8 cellular contexts compared by ENCODE assay signal in genomic region chr19:1270168-1270853, GRCh38. TPM values are rescaled to one million over a fixed set of nuclear protein-coding genes. Genes with fewer than 3 reads are reported as not detected.
DNase-seq lines count a peak whose midpoint lies in the region; ATAC-seq and TF ChIP-seq lines count a peak whose summit lies in the region.

No MANE protein-coding gene starts in this region.

- H3K9me3 ChIP-seq in SK-N-SH: no peaks in the 10 kb centered on the region
- H3K9me3 ChIP-seq in iPS-18c (ENCODE audit: control insufficient read depth, insufficient read depth, low read length): no peaks in the 10 kb centered on the region
- no peaks in the 10 kb centered on the region for H3K9me3 ChIP-seq in subcutaneous abdominal adipose tissue (ENCODE audit: control insufficient read depth in 5 of 5, low read length in 5 of 5)

- peaks cover 42% of the 10 kb centered on the region for H3K36me3 Mint-ChIP-seq in activated T-helper 1 cell treated with anti-CD3 and anti-CD28 coated beads, Interleukin-12 subunit alpha, Interleukin-12 subunit beta, Interleukin-2, Interleukin-4 antibody, amounts not matched to agents 30 ng/mL and 10 ng/mL and 1 ng/mL, durations not matched to agents 14 hours and 24 hours and 36 hours (ENCODE audit: low read depth)

- no peak for TF ChIP-seq EP300 in SK-N-SH (IDR thresholded peaks at IDR 0.05; ENCODE audit: borderline replicate concordance in 1 of 2, low read depth in 1 of 2, low read length in 1 of 2)

- TF ChIP-seq RAD21 in SK-N-SH (IDR thresholded peaks at IDR 0.05; ENCODE audit: low read length): no peak

- no peaks in the 10 kb centered on the region for H3K9me3 Mint-ChIP-seq in activated T-helper 1 cell treated with anti-CD3 and anti-CD28 coated beads, Interleukin-12 subunit alpha, Interleukin-12 subunit beta, Interleukin-2, Interleukin-4 antibody, amounts not matched to agents 30 ng/mL and 10 ng/mL and 1 ng/mL, durations not matched to agents 14 hours and 24 hours and 36 hours

- peak overlapping the region; percentile 91 for H3K4me3 Mint-ChIP-seq in activated T-helper 1 cell treated with anti-CD3 and anti-CD28 coated beads, Interleukin-12 subunit alpha, Interleukin-12 subunit beta, Interleukin-2, Interleukin-4 antibody, amounts not matched to agents 30 ng/mL and 10 ng/mL and 1 ng/mL, durations not matched to agents 14 hours and 24 hours and 36 hours

- peaks cover 62% of the 10 kb centered on the region for H3F3A ChIP-seq in SK-N-SH (replicated peaks; ENCODE audit: insufficient read depth)

- H3K27ac Mint-ChIP-seq in activated T-helper 1 cell treated with anti-CD3 and anti-CD28 coated beads, Interleukin-12 subunit alpha, Interleukin-12 subunit beta, Interleukin-2, Interleukin-4 antibody, amounts not matched to agents 30 ng/mL and 10 ng/mL and 1 ng/mL, durations not matched to agents 14 hours and 24 hours and 36 hours: peak overlapping the region; percentile 91

- H3K9ac ChIP-seq in SK-N-SH: peak overlapping the region; percentile 91
- H3K9ac ChIP-seq in subcutaneous abdominal adipose tissue (ENCODE audit: low read length in 5 of 5): peak overlapping the region; percentile 73 to 95 (median 85)

- DNase-seq in SK-N-SH (no peak), DMS79 (lab: John Stamatoyannopoulos, UW) (no peak), AML-193 (lab: John Stamatoyannopoulos, UW) (no peak)
- no peak for DNase-seq in activated T-helper 1 cell treated with anti-CD3 and anti-CD28 coated beads, Interleukin-12 subunit alpha, Interleukin-12 subunit beta, Interleukin-2, Interleukin-4 antibody, amounts not matched to agents 30 ng/mL and 10 ng/mL and 1 ng/mL, durations not matched to agents 14 hours and 24 hours and 36 hours (ENCODE audit: low spot score)

- 12% methylated on average over 9 of the region's 9 CpGs for WGBS in SK-N-SH (ENCODE audit: low lambda C conversion rate)

- H3K79me2 ChIP-seq in SK-N-SH (ENCODE audit: insufficient read depth): peaks cover 56% of the 10 kb centered on the region

- H2AFZ ChIP-seq in SK-N-SH (ENCODE audit: low read depth): no peak overlapping the region

- peaks cover 40 to 69% of the 10 kb centered on the region in 2 experiments; a peak in 3 of 4 replicates for H3K4me1 ChIP-seq in SK-N-SH (ENCODE audit: control insufficient read depth in 1 of 2, insufficient read depth in 2 of 2, low read depth in 1 of 2, low read length in 1 of 2)
- peaks cover 22 to 94% (median 86%) of the 10 kb centered on the region in 5 donors for H3K4me1 ChIP-seq in subcutaneous abdominal adipose tissue (ENCODE audit: control insufficient read depth in 5 of 5, insufficient read depth in 5 of 5, low read length in 5 of 5)

- peaks cover 53% of the 10 kb centered on the region for H4K20me1 ChIP-seq in SK-N-SH (ENCODE audit: insufficient read depth)

- intact Hi-C loops in activated T-helper 1 cell treated with anti-CD3 and anti-CD28 coated beads, Interleukin-12 subunit alpha, Interleukin-12 subunit beta, Interleukin-2, Interleukin-4 antibody, amounts not matched to agents 30 ng/mL and 10 ng/mL and 1 ng/mL, durations not matched to agents 14 hours and 24 hours and 36 hours (cut with micrococcal nuclease): no loop called here

- peaks cover 45 to 50% of the 10 kb centered on the region in 2 experiments for H3K36me3 ChIP-seq in SK-N-SH (replicated peaks in 1 of 2; ENCODE audit: control insufficient read depth in 1 of 2, insufficient read depth in 2 of 2, low read length in 1 of 2)
- H3K36me3 ChIP-seq in subcutaneous abdominal adipose tissue (ENCODE audit: control insufficient read depth in 5 of 5, insufficient read depth in 5 of 5, low read length in 5 of 5): peaks cover 0 to 46% (median 41%) of the 10 kb centered on the region in 5 donors

- POLR2A ChIA-PET in SK-N-SH (lab: Yijun Ruan, JAX): interaction anchor here (0.9 to 1.7 kb wide), 4 partner anchors 26 to 185 kb away, joined by 3 to 110 read pairs (median 30); partner anchors contain the start of genes ATP5F1D and CBARP

- ATAC-seq in SK-N-SH treated with all-trans-retinoic acid at 6 μM for 48 hours: no peak
- ATAC-seq in activated CD4-positive, CD25-positive, alpha-beta regulatory T cell treated with anti-CD3 and anti-CD28 coated beads, Interleukin-2, amount 50 U/mL, for 24 hours: no peak

- H3K27me3 ChIP-seq in SK-N-SH (ENCODE audit: insufficient read depth) (no peaks in the 10 kb centered on the region), subcutaneous abdominal adipose tissue (ENCODE audit: control insufficient read depth in 5 of 5, insufficient read depth in 4 of 5, low read length in 5 of 5) (no peaks in the 10 kb centered on the region)

- H3K4me1 Mint-ChIP-seq in activated T-helper 1 cell treated with anti-CD3 and anti-CD28 coated beads, Interleukin-12 subunit alpha, Interleukin-12 subunit beta, Interleukin-2, Interleukin-4 antibody, amounts not matched to agents 30 ng/mL and 10 ng/mL and 1 ng/mL, durations not matched to agents 14 hours and 24 hours and 36 hours (ENCODE audit: low read depth): peaks cover 43% of the 10 kb centered on the region

- peak overlapping the region; percentile 98 for H3K4me2 ChIP-seq in SK-N-SH

- H3K4me3 ChIP-seq in SK-N-SH (ENCODE audit: low read depth in 2 of 2, low read length in 1 of 2) (peak overlapping the region; percentile 78 to 86), iPS-18c (ENCODE audit: insufficient read depth, low read depth, low read length) (peak overlapping the region; percentile 84), subcutaneous abdominal adipose tissue (ENCODE audit: low read depth in 1 of 5, low read length in 5 of 5) (peak overlapping the region; percentile 77 to 95 (median 81))

- H3K9me2 ChIP-seq in SK-N-SH: no peaks in the 10 kb centered on the region

- TF ChIP-seq CTCF in SK-N-SH (IDR thresholded peaks at IDR 0.05): no peak

- CTCF ChIA-PET in SK-N-SH (lab: Yijun Ruan, JAX): interaction anchor here (4.6 to 18.6 kb wide), 3 partner anchors 10 to 28 kb away, joined by 26 to 594 read pairs (median 62); partner anchors contain the start of gene ATP5F1D

- H3K27ac ChIP-seq in SK-N-SH (ENCODE audit: low read depth in 2 of 2, low read length in 1 of 2): peak overlapping the region; percentile 91 to 98
- peak overlapping the region; percentile 91 for H3K27ac ChIP-seq in subcutaneous abdominal adipose tissue (ENCODE audit: low read depth, low read length)

- H3K27me3 Mint-ChIP-seq in activated T-helper 1 cell treated with anti-CD3 and anti-CD28 coated beads, Interleukin-12 subunit alpha, Interleukin-12 subunit beta, Interleukin-2, Interleukin-4 antibody, amounts not matched to agents 30 ng/mL and 10 ng/mL and 1 ng/mL, durations not matched to agents 14 hours and 24 hours and 36 hours (ENCODE audit: insufficient read depth): no peaks in the 10 kb centered on the region

TF ChIP-seq in SK-N-SH, 30 proteins besides CTCF, POLR2A, EP300 and RAD21 (continues in another document):
- TF ChIP-seq FOSL2 (IDR thresholded peaks at IDR 0.05; ENCODE audit: borderline replicate concordance, low read depth): no peak

TF ChIP-seq in SK-N-SH treated with all-trans-retinoic acid at 6 μM for 48 hours, 23 proteins besides CTCF, POLR2A, EP300 and RAD21 (continues in another document):
- no peak for TF ChIP-seq ZFP3 (CRISPR knock-in tag; IDR thresholded peaks at IDR 0.05)
- no peak for TF ChIP-seq OSR1 (CRISPR knock-in tag; IDR thresholded peaks at IDR 0.05)
- TF ChIP-seq SNAI2 (CRISPR knock-in tag; IDR thresholded peaks at IDR 0.05): no peak
- TF ChIP-seq BACH2 (CRISPR knock-in tag; IDR thresholded peaks at IDR 0.05; ENCODE audit: borderline replicate concordance): no peak
- TF ChIP-seq ARNTL (CRISPR knock-in tag; IDR thresholded peaks at IDR 0.05; ENCODE audit: borderline replicate concordance, low read depth): no peak

RNA-seq across cellular contexts. Expression of gene CIRBP, which starts 1.2 kb away (rescaled TPM):
- polyA plus RNA-seq in SK-N-SH (2012; rRNA removed): 762 and 857 TPM in 2 replicates
- 628 and 677 TPM in 2 replicates for polyA plus RNA-seq in SK-N-SH (2012; cell fraction: cytosol; rRNA removed)
- 2,521 and 3,638 TPM in 2 replicates for polyA plus RNA-seq in SK-N-SH (2012; cell fraction: nucleus; rRNA removed)
- total RNA-seq in activated T-helper 1 cell treated with anti-CD3 and anti-CD28 coated beads, Interleukin-12 subunit alpha, Interleukin-12 subunit beta, Interleukin-2, Interleukin-4 antibody, amounts not matched to agents 30 ng/mL and 10 ng/mL and 1 ng/mL, durations not matched to agents 14 hours and 24 hours and 36 hours: 245 and 256 TPM in 2 replicates

RNA-seq across cellular contexts. Expression of gene FAM174C, which starts 5.0 kb away (rescaled TPM):
- 53.5 and 78.0 TPM in 2 replicates for polyA plus RNA-seq in SK-N-SH (2012; rRNA removed)
- polyA plus RNA-seq in SK-N-SH (2012; cell fraction: cytosol; rRNA removed): 35.5 and 51.2 TPM in 2 replicates
- polyA plus RNA-seq in SK-N-SH (2012; cell fraction: nucleus; rRNA removed): 76.2 and 162 TPM in 2 replicates
- total RNA-seq in activated T-helper 1 cell treated with anti-CD3 and anti-CD28 coated beads, Interleukin-12 subunit alpha, Interleukin-12 subunit beta, Interleukin-2, Interleukin-4 antibody, amounts not matched to agents 30 ng/mL and 10 ng/mL and 1 ng/mL, durations not matched to agents 14 hours and 24 hours and 36 hours: 119 and 128 TPM in 2 replicates

RNA-seq across cellular contexts. Expression of gene EFNA2, which starts 15.4 kb away (rescaled TPM):
- 0.67 and 1.1 TPM in 2 replicates for polyA plus RNA-seq in SK-N-SH (2012; rRNA removed)
- 0.39 and 0.63 TPM in 2 replicates for polyA plus RNA-seq in SK-N-SH (2012; cell fraction: cytosol; rRNA removed)
- 0.33 and 0.44 TPM in 2 replicates for polyA plus RNA-seq in SK-N-SH (2012; cell fraction: nucleus; rRNA removed)
- not detected in 2 replicates for total RNA-seq in activated T-helper 1 cell treated with anti-CD3 and anti-CD28 coated beads, Interleukin-12 subunit alpha, Interleukin-12 subunit beta, Interleukin-2, Interleukin-4 antibody, amounts not matched to agents 30 ng/mL and 10 ng/mL and 1 ng/mL, durations not matched to agents 14 hours and 24 hours and 36 hours

RNA-seq across cellular contexts. Expression of gene MIDN, which starts 21.9 kb away (rescaled TPM):
- polyA plus RNA-seq in SK-N-SH (2012; rRNA removed): 8.2 and 13.9 TPM in 2 replicates
- polyA plus RNA-seq in SK-N-SH (2012; cell fraction: cytosol; rRNA removed): 6.8 and 9.9 TPM in 2 replicates
- polyA plus RNA-seq in SK-N-SH (2012; cell fraction: nucleus; rRNA removed): 53.9 and 79.1 TPM in 2 replicates
- 87.6 and 91.6 TPM in 2 replicates for total RNA-seq in activated T-helper 1 cell treated with anti-CD3 and anti-CD28 coated beads, Interleukin-12 subunit alpha, Interleukin-12 subunit beta, Interleukin-2, Interleukin-4 antibody, amounts not matched to agents 30 ng/mL and 10 ng/mL and 1 ng/mL, durations not matched to agents 14 hours and 24 hours and 36 hours

RNA-seq across cellular contexts. Expression of gene ATP5F1D, which starts 28.8 kb away (rescaled TPM):
- polyA plus RNA-seq in SK-N-SH (2012; rRNA removed): 133 and 226 TPM in 2 replicates
- polyA plus RNA-seq in SK-N-SH (2012; cell fraction: cytosol; rRNA removed): 114 and 155 TPM in 2 replicates
- polyA plus RNA-seq in SK-N-SH (2012; cell fraction: nucleus; rRNA removed): 81.6 and 162 TPM in 2 replicates
- 234 and 239 TPM in 2 replicates for total RNA-seq in activated T-helper 1 cell treated with anti-CD3 and anti-CD28 coated beads, Interleukin-12 subunit alpha, Interleukin-12 subunit beta, Interleukin-2, Interleukin-4 antibody, amounts not matched to agents 30 ng/mL and 10 ng/mL and 1 ng/mL, durations not matched to agents 14 hours and 24 hours and 36 hours
